In the genomic region with DNA sequence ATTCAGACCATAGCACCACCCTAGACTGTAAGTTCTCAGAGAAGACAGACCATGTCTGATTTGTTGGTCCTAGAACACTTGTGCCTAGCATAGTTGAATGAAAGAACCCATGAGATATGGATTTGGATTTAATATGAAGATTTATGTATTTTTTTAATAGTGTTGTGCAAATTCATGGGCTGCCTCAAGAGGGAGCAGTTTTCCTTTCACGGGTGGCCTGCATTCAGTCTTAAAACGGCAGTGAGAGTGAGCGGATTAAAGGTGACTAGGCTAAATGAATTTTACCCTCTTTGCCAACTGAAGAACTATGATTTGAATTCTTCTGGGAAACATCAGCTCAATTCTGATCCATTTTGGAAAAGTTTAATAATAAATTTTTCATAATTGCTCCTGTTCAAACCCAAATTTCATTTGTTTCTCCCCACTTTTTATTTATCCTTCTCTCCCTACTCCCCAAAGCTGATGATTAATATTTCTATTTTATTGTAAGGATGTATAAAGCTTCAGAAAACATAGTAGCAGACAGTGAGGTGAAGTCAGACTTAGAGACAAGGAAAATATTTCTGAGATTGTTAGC, we compare ENCODE assay signal across 8 cellular contexts.
A peak's percentile ranks its signal among the peaks of the same experiment; 100 is the strongest.
DNase-seq lines count a peak whose midpoint lies in the region; ATAC-seq and TF ChIP-seq lines count a peak whose summit lies in the region.

No MANE protein-coding gene starts in this region.

- no peaks in the 10 kb centered on the region for H3K36me3 Mint-ChIP-seq in natural killer cell
- H3K36me3 Mint-ChIP-seq in natural killer cell treated with Interleukin-12 subunit alpha and Interleukin-12 subunit beta and Interleukin-15 and Interleukin-18, amount 100 ng/mL, for 72 hours = no peaks in the 10 kb centered on the region

- ATAC-seq in natural killer cell = peak in 2 of 3 donors; percentile 44 to 51
- no peak for ATAC-seq in natural killer cell treated with Interleukin-12 subunit alpha and Interleukin-12 subunit beta and Interleukin-15 and Interleukin-18, amount 100 ng/mL, for 72 hours
- peak; percentile 64 for ATAC-seq in mucosa of descending colon

- H3K9me3 Mint-ChIP-seq in natural killer cell = no peaks in the 10 kb centered on the region
- no peaks in the 10 kb centered on the region for H3K9me3 Mint-ChIP-seq in natural killer cell treated with Interleukin-12 subunit alpha and Interleukin-12 subunit beta and Interleukin-15 and Interleukin-18, amount 100 ng/mL, for 72 hours

- H3K27me3 ChIP-seq in H7 (ENCODE audit: control insufficient read depth, insufficient read depth, low read length) = no peaks in the 10 kb centered on the region

- H3K36me3 ChIP-seq in H7 (replicated peaks; ENCODE audit: control insufficient read depth, insufficient read depth, low read length) (no peaks in the 10 kb centered on the region), mucosa of descending colon (ENCODE audit: low read depth) (no peaks in the 10 kb centered on the region)

- intact Hi-C loops in natural killer cell (cut with micrococcal nuclease) = no loop called here
- intact Hi-C loops in mucosa of descending colon (cut with DNase I, micrococcal nuclease) = loop anchor here in 1 of 2 donors (2.0 kb wide), 1 partner anchor 30 kb away; no protein-coding TSS in a partner anchor

- no peak overlapping the region for H3K4me3 Mint-ChIP-seq in natural killer cell
- H3K4me3 Mint-ChIP-seq in natural killer cell treated with Interleukin-12 subunit alpha and Interleukin-12 subunit beta and Interleukin-15 and Interleukin-18, amount 100 ng/mL, for 72 hours = no peak overlapping the region

- H3K4me1 Mint-ChIP-seq in natural killer cell = no peaks in the 10 kb centered on the region
- no peaks in the 10 kb centered on the region for H3K4me1 Mint-ChIP-seq in natural killer cell treated with Interleukin-12 subunit alpha and Interleukin-12 subunit beta and Interleukin-15 and Interleukin-18, amount 100 ng/mL, for 72 hours (ENCODE audit: low read depth in 2 of 2)

- no peak overlapping the region for H3K4me3 ChIP-seq in H7 (ENCODE audit: insufficient read depth, low read depth, low read length)
- H3K4me3 ChIP-seq in mucosa of descending colon = no peak overlapping the region

- H3K9me3 ChIP-seq in mucosa of descending colon = no peaks in the 10 kb centered on the region

- no peaks in the 10 kb centered on the region for H3K4me1 ChIP-seq in mucosa of descending colon (ENCODE audit: low read depth)

- H3K27me3 Mint-ChIP-seq in natural killer cell (ENCODE audit: low read depth in 2 of 2) = no peaks in the 10 kb centered on the region
- no peaks in the 10 kb centered on the region for H3K27me3 Mint-ChIP-seq in natural killer cell treated with Interleukin-12 subunit alpha and Interleukin-12 subunit beta and Interleukin-15 and Interleukin-18, amount 100 ng/mL, for 72 hours

- H3K27ac Mint-ChIP-seq in natural killer cell = no peak overlapping the region
- no peak overlapping the region for H3K27ac Mint-ChIP-seq in natural killer cell treated with Interleukin-12 subunit alpha and Interleukin-12 subunit beta and Interleukin-15 and Interleukin-18, amount 100 ng/mL, for 72 hours

- TF ChIP-seq CTCF in natural killer cell (IDR thresholded peaks at IDR 0.05) (peak; percentile 37), mucosa of descending colon (IDR thresholded peaks at IDR 0.05) (no peak)

- DNase-seq in natural killer cell (no peak), H7 (peak; percentile 8), NCI-H146 (lab: John Stamatoyannopoulos, UW) (peak; percentile 11), amniotic epithelial cell (ENCODE audit: low read depth) (peak; percentile 24), mucosa of descending colon (peak in 1 of 3 donors; percentile 39), ecto neural progenitor cell (ENCODE audit: low spot score) (no peak), NCI-H526 treated with DMSO at 0.1 percent for 48 hours (lab: John Stamatoyannopoulos, UW) (no peak)
- no peak for DNase-seq in natural killer cell treated with Interleukin-12 subunit alpha and Interleukin-12 subunit beta and Interleukin-15 and Interleukin-18, amount 100 ng/mL, for 72 hours (ENCODE audit: low spot score)

Comparison
In these comparisons a context has a peak if more than half of its experiments do, and no peak if none do; other contexts are left out.
1. ATAC-seq: peak in natural killer cell (2 of 3) and mucosa of descending colon (single experiment); none in natural killer cell treated with Interleukin-12 subunit alpha and Interleukin-12 subunit beta and Interleukin-15 and Interleukin-18, amount 100 ng/mL, for 72 hours (0 of 2).
2. DNase-seq: peak in H7 (single experiment), NCI-H146 (single experiment) and amniotic epithelial cell (single experiment); none in natural killer cell (single experiment), natural killer cell treated with Interleukin-12 subunit alpha and Interleukin-12 subunit beta and Interleukin-15 and Interleukin-18, amount 100 ng/mL, for 72 hours (single experiment), ecto neural progenitor cell (single experiment) and NCI-H526 treated with DMSO at 0.1 percent for 48 hours (single experiment).